Comparison of ENCODE assay signal across 8 cellular contexts in genomic region chr1:186828612-186829542, GRCh38. TPM values are rescaled to one million over a fixed set of nuclear protein-coding genes. Genes with fewer than 3 reads are reported as not detected.
DNase-seq lines count a peak whose midpoint lies in the region; TF ChIP-seq lines count a peak whose summit lies in the region.

PLA2G4A (plus strand) TSS chr1:186828949; CDS start chr1:186854355, 25,406 bp downstream.

- H3K9ac ChIP-seq in KMS-11 = peak within 1 kb of the TSS; percentile 59; the same call in 1 of the 2 replicates

- H3K4me1 ChIP-seq in KMS-11 (ENCODE audit: low read depth, poor library complexity, severe bottlenecking) = peaks cover 3% of the 10 kb centered on the region
- H3K4me1 ChIP-seq in neuron (ENCODE audit: insufficient read depth, low read length) = peaks cover 7% of the 10 kb centered on the region

- no peaks in the 10 kb centered on the region for H3K9me3 Mint-ChIP-seq in activated CD4-positive, alpha-beta memory T cell treated with anti-CD3 and anti-CD28 coated beads, Interleukin-2, amount 10 ng/mL, durations not matched to agents 7 days and 5 days

- peak within 1 kb of the TSS; percentile 34 for H3K4me2 ChIP-seq in KMS-11

- H3K36me3 Mint-ChIP-seq in activated CD4-positive, alpha-beta memory T cell treated with anti-CD3 and anti-CD28 coated beads, Interleukin-2, amount 10 ng/mL, durations not matched to agents 7 days and 5 days (ENCODE audit: low read depth) = no peaks in the 10 kb centered on the region

- DNase-seq in DMS 273 (lab: John Stamatoyannopoulos, UW; ENCODE audit: unreplicated experiment) = peak; percentile 29
- DNase-seq in DMS 273 treated with DMSO at 0.1 percent for 48 hours (lab: John Stamatoyannopoulos, UW) = no peak
- peak; percentile 36 for DNase-seq in H7
- peak; percentile 16 for DNase-seq in activated CD4-positive, alpha-beta memory T cell treated with anti-CD3 and anti-CD28 coated beads, Interleukin-2, amount 10 ng/mL, durations not matched to agents 7 days and 5 days
- DNase-seq in foreskin fibroblast = peak; percentile 54 to 84
- DNase-seq in DMS153 (lab: John Stamatoyannopoulos, UW) = no peak

- peak within 1 kb of the TSS; percentile 65 for H3K27ac ChIP-seq in KMS-11

- H3K36me3 ChIP-seq in H7 (replicated peaks; ENCODE audit: control insufficient read depth, insufficient read depth, low read length) = no peaks in the 10 kb centered on the region
- H3K36me3 ChIP-seq in KMS-11 (ENCODE audit: insufficient read depth) = no peaks in the 10 kb centered on the region
- no peaks in the 10 kb centered on the region for H3K36me3 ChIP-seq in neuron (ENCODE audit: insufficient read depth, low read length)

- H3K4me3 Mint-ChIP-seq in activated CD4-positive, alpha-beta memory T cell treated with anti-CD3 and anti-CD28 coated beads, Interleukin-2, amount 10 ng/mL, durations not matched to agents 7 days and 5 days = peak within 1 kb of the TSS; percentile 63

- TF ChIP-seq CTCF in KMS-11 (conservative IDR thresholded peaks at IDR 0.05; ENCODE audit: low read depth, low read length) (no peak), foreskin fibroblast (IDR thresholded peaks at IDR 0.05; ENCODE audit: low read depth, low read length) (no peak)

- H3K4me1 Mint-ChIP-seq in activated CD4-positive, alpha-beta memory T cell treated with anti-CD3 and anti-CD28 coated beads, Interleukin-2, amount 10 ng/mL, durations not matched to agents 7 days and 5 days = peaks cover 7% of the 10 kb centered on the region

- peak within 1 kb of the TSS; percentile 54 for H3K4me3 ChIP-seq in H7 (ENCODE audit: insufficient read depth, low read depth, low read length)
- peak within 1 kb of the TSS; percentile 60 for H3K4me3 ChIP-seq in KMS-11 (IDR thresholded peaks at IDR 0.05; ENCODE audit: insufficient read depth, low read depth, low read length)
- H3K4me3 ChIP-seq in foreskin fibroblast (ENCODE audit: low read depth in 1 of 2, low read length in 2 of 2) = peak within 1 kb of the TSS; percentile 68 to 76
- peak within 1 kb of the TSS; percentile 37 for H3K4me3 ChIP-seq in neuron (ENCODE audit: low read length)

- H3K27me3 ChIP-seq in H7 (ENCODE audit: control insufficient read depth, insufficient read depth, low read length) (no peaks in the 10 kb centered on the region), KMS-11 (ENCODE audit: insufficient read depth, low read depth) (no peaks in the 10 kb centered on the region), neuron (ENCODE audit: insufficient read depth, low read length) (no peaks in the 10 kb centered on the region)

- no peaks in the 10 kb centered on the region for H4K20me1 ChIP-seq in KMS-11 (ENCODE audit: insufficient read depth)

- POLR2A ChIA-PET in activated CD4-positive, alpha-beta memory T cell treated with anti-CD3 and anti-CD28 coated beads, Interleukin-2, amount 10 ng/mL, durations not matched to agents 7 days and 5 days (lab: Charles Lee) = no interaction called here

- H3K27me3 Mint-ChIP-seq in activated CD4-positive, alpha-beta memory T cell treated with anti-CD3 and anti-CD28 coated beads, Interleukin-2, amount 10 ng/mL, durations not matched to agents 7 days and 5 days = peaks cover 16% of the 10 kb centered on the region

- H2AFZ ChIP-seq in KMS-11 (ENCODE audit: low read depth) = peak within 1 kb of the TSS; percentile 73
- peak within 1 kb of the TSS; percentile 62 for H2AFZ ChIP-seq in neuron (ENCODE audit: low read depth, low read length)

- H3K27ac Mint-ChIP-seq in activated CD4-positive, alpha-beta memory T cell treated with anti-CD3 and anti-CD28 coated beads, Interleukin-2, amount 10 ng/mL, durations not matched to agents 7 days and 5 days = no peak within 1 kb of the TSS

- H3K79me2 ChIP-seq in KMS-11 (ENCODE audit: insufficient read depth, low read depth) = no peaks in the 10 kb centered on the region

- no peaks in the 10 kb centered on the region for H3K9me3 ChIP-seq in neuron (ENCODE audit: low read length)

- CTCF ChIA-PET in activated CD4-positive, alpha-beta memory T cell treated with anti-CD3 and anti-CD28 coated beads, Interleukin-2, amount 10 ng/mL, durations not matched to agents 7 days and 5 days (lab: Charles Lee) = no interaction called here

RNA-seq across cellular contexts. Expression of gene PLA2G4A, which starts in this region (rescaled TPM):
- total RNA-seq in H7 (2014; rRNA removed; shearing (Covaris generic)) = 1.1 TPM in 2 replicates
- total RNA-seq in activated CD4-positive, alpha-beta memory T cell treated with anti-CD3 and anti-CD28 coated beads, Interleukin-2, amount 10 ng/mL, durations not matched to agents 7 days and 5 days = under 1 TPM; 0.13 to 0.20 TPM

Comparison
In these comparisons a context has a peak if more than half of its experiments do, and no peak if none do; other contexts are left out.
1. DNase-seq: peak in DMS 273 (single experiment), H7 (single experiment) and foreskin fibroblast (2 of 2); none in DMS 273 treated with DMSO at 0.1 percent for 48 hours (single experiment) and DMS153 (single experiment).
2. Peak in DNase-seq in activated CD4-positive, alpha-beta memory T cell treated with anti-CD3 and anti-CD28 coated beads, Interleukin-2, amount 10 ng/mL, durations not matched to agents 7 days and 5 days; RNA of the gene not detected or under 1 TPM.
3. Peak in every context shown above with its lines, with median percentiles within 50 percentile points of each other: H3K4me3 ChIP-seq.